In genomic region chr4:60020389-60020788, GRCh38 we compare ENCODE assay signal across 1 cellular context.
TF ChIP-seq lines count a peak whose summit lies in the region.

No MANE protein-coding gene starts in this region.

TF ChIP-seq in GM23338, 12 proteins besides CTCF, POLR2A, EP300 and RAD21 (continued from another document):
- no peak for TF ChIP-seq ZNF462 (CRISPR knock-in tag; IDR thresholded peaks at IDR 0.05)
